ENCODE assay signal across 13 cellular contexts in the genomic region with DNA sequence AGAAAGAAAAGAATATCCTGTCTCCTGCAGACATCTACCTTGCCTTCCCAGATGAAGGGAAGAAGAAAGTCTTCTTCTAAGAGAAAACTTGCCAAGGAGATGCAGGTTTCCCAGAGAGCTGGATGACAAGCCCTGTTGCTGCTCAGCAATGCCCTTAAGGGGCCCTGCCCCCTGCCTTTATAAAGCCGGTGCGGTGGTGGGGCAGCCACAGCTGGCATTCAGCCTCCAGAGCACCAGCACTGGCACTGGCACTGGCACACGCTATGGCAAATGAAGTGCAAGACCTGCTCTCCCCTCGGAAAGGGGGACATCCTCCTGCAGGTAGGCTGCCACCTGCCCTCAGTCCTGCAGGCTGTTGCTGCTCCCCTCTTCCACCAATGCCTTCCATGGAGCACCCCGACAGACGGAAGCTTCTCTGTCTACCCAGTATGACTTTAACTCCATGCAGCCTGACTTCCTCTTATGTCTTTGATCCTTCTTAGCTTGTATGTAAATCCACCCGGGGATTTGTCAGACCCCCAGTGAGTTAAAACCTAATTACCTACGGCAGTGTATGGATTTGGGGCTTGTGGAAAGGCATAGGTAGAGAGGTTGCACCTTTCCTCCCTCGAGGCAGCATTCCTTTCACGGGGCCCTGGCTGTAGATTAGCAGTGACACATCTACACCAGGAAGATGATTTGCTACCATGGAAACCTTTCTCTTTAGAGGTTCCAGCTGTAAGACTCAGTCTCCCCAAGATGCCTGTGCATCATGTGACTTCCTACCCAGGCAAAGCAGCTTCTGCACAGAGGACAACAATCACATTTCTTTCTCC. TPM values are rescaled to one million over a fixed set of nuclear protein-coding genes. Genes with fewer than 3 reads are reported as not detected.
A peak's percentile ranks its signal among the peaks of the same experiment; 100 is the strongest.
DNase-seq lines count a peak whose midpoint lies in the region; ATAC-seq and TF ChIP-seq lines count a peak whose summit lies in the region.
"Had no signal": no experiment of that assay in that cellular context is flagged by ENCODE, and none has a peak within 500 bp of the region (broad histone marks: within the 10 kb centered on the region; RNA-seq: fewer than 3 reads in every experiment).

A gene with protein sequence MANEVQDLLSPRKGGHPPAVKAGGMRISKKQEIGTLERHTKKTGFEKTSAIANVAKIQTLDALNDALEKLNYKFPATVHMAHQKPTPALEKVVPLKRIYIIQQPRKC (plus strand): TSS at position 208 of the 815 bp plus-strand sequence. CDS start 56 bp downstream, at position 264.

- H3K36me3 ChIP-seq in thymus (ENCODE audit: control insufficient read depth, insufficient read depth), result no peaks in the 10 kb centered on the region

- H3K4me3 ChIP-seq in thymus (ENCODE audit: low read length), result peak within 1 kb of the TSS; percentile 30
- H3K4me3 ChIP-seq: A549 had no signal

- peak; percentile 9 to 48 (median 35) for DNase-seq in NCI-H1417 (lab: John Stamatoyannopoulos, UW)
- no peak for DNase-seq in NCI-H1417 treated with DMSO at 0.1 percent for 48 hours (lab: John Stamatoyannopoulos, UW)
- peak; percentile 38 for DNase-seq in NCI-H82 treated with DMSO at 0.1 percent for 48 hours (lab: John Stamatoyannopoulos, UW; ENCODE audit: unreplicated experiment)
- peak in 1 of 2 donors; percentile 49 for DNase-seq in foreskin keratinocyte
- no peak for DNase-seq in stimulated activated CD4-positive, alpha-beta T cell treated with anti-CD3 and anti-CD28 coated beads, Interleukin-2, amount 100 ng/mL, for 48 hours
- no peak for DNase-seq in activated CD8-positive, alpha-beta memory T cell treated with anti-CD3 and anti-CD28 coated beads for 24 hours

- no peak within 1 kb of the TSS for H3K27ac ChIP-seq in foreskin keratinocyte
- H3K27ac ChIP-seq in thymus (ENCODE audit: low read depth), result no peak within 1 kb of the TSS
- H3K27ac ChIP-seq: A549, dorsolateral prefrontal cortex had no signal

- ATAC-seq in foreskin keratinocyte (peak; percentile 65), HG03139 (IDR thresholded peaks at IDR 0.05; ENCODE audit: unreplicated experiment) (no peak)

- no peaks in the 10 kb centered on the region for H3K9me3 ChIP-seq in thymus (ENCODE audit: control insufficient read depth)
- H3K9me3 ChIP-seq: A549 had no signal

- WGBS in thymus, result 33% methylated on average over 10 of the region's 10 CpGs

- TF ChIP-seq CTCF in foreskin keratinocyte (conservative IDR thresholded peaks at IDR 0.05), result no peak

- H3K4me1 ChIP-seq in foreskin keratinocyte, result peaks cover 3% of the 10 kb centered on the region
- peaks cover 4% of the 10 kb centered on the region for H3K4me1 ChIP-seq in thymus (ENCODE audit: control insufficient read depth, insufficient read depth, low read length)
- H3K4me1 ChIP-seq: A549 had no signal

- H3K27me3 ChIP-seq in foreskin keratinocyte (no peaks in the 10 kb centered on the region), thymus (ENCODE audit: control insufficient read depth, insufficient read depth) (no peaks in the 10 kb centered on the region)

RNA-seq across cellular contexts. Expression of the gene that starts here (rescaled TPM):
- total RNA-seq in foreskin keratinocyte, result 0.39 TPM in 1 of 2 replicates, not detected in the other
- polyA plus RNA-seq in foreskin keratinocyte (0.27 and 0.56 TPM in 2 replicates), thymus (47.4 TPM)
- total RNA-seq: activated T-helper 2 cell treated with anti-CD3 and anti-CD28 coated beads, Interferon-gamma antibody, Interleukin-2, Interleukin-4, amounts not matched to agents 10 μg/mL and 5 μg/mL and 100 μg/mL, durations not matched to agents 14 hours and 24 hours and 36 hours; NCI-H460; T-helper 2 cell treated with Interferon-gamma antibody and Interleukin-4, amounts not matched to agents 100 ng/mL and 5 ng/mL, for 36 hours had no signal
- polyA plus RNA-seq: A549 had no signal

Comparison
In these comparisons a context has a peak if more than half of its experiments do, and no peak if none do; other contexts are left out.
1. RNA of the gene that starts here (polyA plus RNA-seq): 47.4 TPM in thymus (single experiment); 0.27 to 0.56 TPM in foreskin keratinocyte; every median in the first group is over 10 times any median in the second.
2. DNase-seq: peak in NCI-H1417 (3 of 3) and NCI-H82 treated with DMSO at 0.1 percent for 48 hours (single experiment); none in NCI-H1417 treated with DMSO at 0.1 percent for 48 hours (single experiment), stimulated activated CD4-positive, alpha-beta T cell treated with anti-CD3 and anti-CD28 coated beads, Interleukin-2, amount 100 ng/mL, for 48 hours (0 of 2) and activated CD8-positive, alpha-beta memory T cell treated with anti-CD3 and anti-CD28 coated beads for 24 hours (single experiment).
3. Peak in ATAC-seq in foreskin keratinocyte; RNA of the gene not detected or under 1 TPM.